Comparison of ENCODE assay signal across 8 cellular contexts in the genomic region with DNA sequence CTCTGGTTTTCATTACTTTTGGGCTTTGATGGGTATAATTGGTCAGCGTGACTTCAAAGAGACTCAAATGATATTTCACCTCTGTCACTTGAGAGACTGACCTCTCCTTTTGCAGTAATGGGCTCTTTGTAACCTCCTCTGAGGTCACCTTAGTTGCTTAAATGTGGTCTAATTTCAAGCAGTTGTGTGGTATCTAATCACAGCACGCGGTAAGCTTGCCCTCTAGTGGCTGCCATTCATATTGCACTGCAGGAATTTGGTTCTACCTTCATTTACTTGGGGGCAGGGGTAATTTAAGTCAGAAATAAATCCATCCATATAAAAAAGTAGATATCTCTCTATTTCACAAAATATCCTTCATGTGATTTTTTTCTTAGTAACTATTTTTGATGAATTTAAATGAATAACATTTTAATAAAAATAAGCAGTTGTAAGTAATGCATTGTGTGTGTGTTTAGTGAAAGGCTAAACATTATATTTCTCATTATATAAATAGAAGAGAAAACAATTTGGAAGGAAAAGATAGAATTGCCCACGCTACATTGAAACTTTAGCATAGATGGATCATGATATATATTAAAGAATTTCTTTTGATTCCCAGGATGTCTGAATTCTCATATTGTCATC. TPM values are rescaled to one million over a fixed set of nuclear protein-coding genes. Genes with fewer than 3 reads are reported as not detected.
DNase-seq lines count a peak whose midpoint lies in the region; ATAC-seq, FAIRE-seq and TF ChIP-seq lines count a peak whose summit lies in the region.

No MANE protein-coding gene starts in this region.

- no peak overlapping the region for H3K27ac Mint-ChIP-seq in mesothelial cell of epicardium

- peaks cover 17% of the 10 kb centered on the region for H3K27me3 Mint-ChIP-seq in mesothelial cell of epicardium (ENCODE audit: low read depth)

- H3K4me3 ChIP-seq in NB4 (ENCODE audit: low read depth, low read length): no peak overlapping the region
- H3K4me3 ChIP-seq in suprapubic skin: no peak overlapping the region

- FAIRE-seq in GM12891 (lab: Jason Lieb, UNC) (peak; percentile 81), TTC549 (lab: Jason Lieb, UNC) (peak; percentile 32), endometrium (lab: Jason Lieb, UNC) (peak; percentile 81)

- no peaks in the 10 kb centered on the region for H3K27me3 ChIP-seq in suprapubic skin

- WGBS in suprapubic skin: 7% methylated on average over 4 of the region's 4 CpGs

- no peak overlapping the region for H3K4me3 Mint-ChIP-seq in mesothelial cell of epicardium

- H3K9me3 ChIP-seq in suprapubic skin: no peaks in the 10 kb centered on the region

- no peak for TF ChIP-seq POLR2A in GM12891 (IDR thresholded peaks at IDR 0.05; ENCODE audit: low read depth, low read length)
- no peak for TF ChIP-seq POLR2A in NB4 (IDR thresholded peaks at IDR 0.05; ENCODE audit: extremely low read depth, insufficient read length)
- TF ChIP-seq POLR2A in suprapubic skin (IDR thresholded peaks at IDR 0.05): no peak

- H3K4me1 ChIP-seq in suprapubic skin: no peaks in the 10 kb centered on the region

- no peaks in the 10 kb centered on the region for H3K36me3 ChIP-seq in suprapubic skin

- no peaks in the 10 kb centered on the region for H3K36me3 Mint-ChIP-seq in mesothelial cell of epicardium

- H3K4me1 Mint-ChIP-seq in mesothelial cell of epicardium: peaks cover 4% of the 10 kb centered on the region

- no peak for TF ChIP-seq EP300 in suprapubic skin (IDR thresholded peaks at IDR 0.05)

- DNase-seq in AG08396 (ENCODE audit: low spot score) (peak; percentile 45), GM12891 (ENCODE audit: insufficient read length, low spot score) (peak; percentile 7), NB4 (ENCODE audit: low read depth) (peak; percentile 60), mesothelial cell of epicardium (ENCODE audit: low spot score in 2 of 2, unreplicated experiment in 2 of 2) (peak in 1 of 2 experiments; percentile 78), suprapubic skin (ENCODE audit: low spot score in 2 of 2) (no peak)

- no peak overlapping the region for H3K27ac ChIP-seq in suprapubic skin

- no peaks in the 10 kb centered on the region for H3K9me3 Mint-ChIP-seq in mesothelial cell of epicardium

- peak; percentile 87 for TF ChIP-seq CTCF in NB4 (IDR thresholded peaks at IDR 0.05; ENCODE audit: low read depth, low read length)
- peak; percentile 96 for TF ChIP-seq CTCF in mesothelial cell of epicardium (IDR thresholded peaks at IDR 0.05; ENCODE audit: unreplicated experiment)
- TF ChIP-seq CTCF in suprapubic skin (IDR thresholded peaks at IDR 0.05): peak; percentile 71 to 78

- peak; percentile 93 for ATAC-seq in HG02678 (IDR thresholded peaks at IDR 0.05; ENCODE audit: unreplicated experiment)

TF ChIP-seq in GM12891, 5 proteins besides CTCF, POLR2A, EP300 and RAD21:
- no peak for TF ChIP-seq POU2F2 (IDR thresholded peaks at IDR 0.05; ENCODE audit: low read depth, low read length)
- no peak for TF ChIP-seq POLR2AphosphoS5 (IDR thresholded peaks at IDR 0.05; ENCODE audit: low read depth, low read length)
- TF ChIP-seq TAF1 (IDR thresholded peaks at IDR 0.05; ENCODE audit: low read depth, low read length): no peak
- TF ChIP-seq SPI1 (IDR thresholded peaks at IDR 0.05; ENCODE audit: low read depth, low read length): no peak
- no peak for TF ChIP-seq PAX5 (IDR thresholded peaks at IDR 0.05; ENCODE audit: insufficient read depth, low read length, severe bottlenecking)

RNA-seq across cellular contexts. Expression of gene ANO3, which starts 55.0 kb away (rescaled TPM):
- polyA plus RNA-seq in GM12891 (2012; ENCODE audit: low read depth, missing spikeins): 0.05 TPM
- total RNA-seq in mesothelial cell of epicardium: 0.07 to 0.13 TPM in 2 of 3 replicates, not detected in the other
- under 1 TPM in 3 of 4 donors, not detected in 1; 0.08 to 0.29 (median 0.16) TPM for total RNA-seq in suprapubic skin

Comparison
In these comparisons a context has a peak if more than half of its experiments do, and no peak if none do; other contexts are left out.
1. DNase-seq: peak in AG08396 (single experiment), GM12891 (single experiment) and NB4 (single experiment); none in suprapubic skin (0 of 2).
2. Peak in every context shown above with its lines, with median percentiles within 50 percentile points of each other: CTCF ChIP-seq.